31 cellular contexts compared by ENCODE assay signal in genomic region chr18:41621177-41621576, GRCh38.
"Had no signal": no experiment of that assay in that cellular context is flagged by ENCODE, and none has a peak within 500 bp of the region (broad histone marks: within the 10 kb centered on the region; RNA-seq: fewer than 3 reads in every experiment).

No MANE protein-coding gene starts in this region.

- H3K4me3 ChIP-seq: PC-9, SJCRH30, SK-N-MC had no signal

- H3K36me3 ChIP-seq: SJCRH30 had no signal

- H3K4me1 ChIP-seq: SJCRH30 had no signal

- H3K27ac ChIP-seq: KMS-11, PC-9, RWPE1, SJCRH30, SK-N-MC had no signal

- H3K9me3 ChIP-seq: SJCRH30 had no signal

- H3K4me2 ChIP-seq: KMS-11, PC-9 had no signal

- H2AFZ ChIP-seq: PC-9 had no signal

- H3K27me3 ChIP-seq: SJCRH30 had no signal

- H3K9ac ChIP-seq: KMS-11 had no signal

- ATAC-seq: Panc1, Right ventricle myocardium inferior, SK-N-SH treated with all-trans-retinoic acid at 6 μM for 48 hours had no signal

- DNase-seq: Karpas-422, MM.1S, MV-4-11, NCI-H1092, NCI-H1105, NCI-H1417 treated with DMSO at 0.1 percent for 48 hours, NCI-H1436 treated with DMSO at 0.1 percent for 48 hours, NCI-H1694 treated with DMSO at 0.1 percent for 48 hours, NCI-H187 treated with DMSO at 0.1 percent for 48 hours, NCI-H2029, NCI-H2081, NCI-H2171 treated with DMSO at 0.1 percent for 48 hours, NCI-H2227 treated with DMSO at 0.1 percent for 48 hours, NCI-H345, NCI-H446, NCI-H524, NCI-H526, NCI-H69, NCI-H748 treated with DMSO at 0.1 percent for 48 hours, NCI-H82, PC-9, SHP77, SIG-M5, SJCRH30 had no signal

- FAIRE-seq: RCC 7860 had no signal
